Comparison of ENCODE assay signal across 8 cellular contexts in genomic region chr9:76571288-76572204, GRCh38.
A peak's percentile ranks its signal among the peaks of the same experiment; 100 is the strongest.
DNase-seq lines count a peak whose midpoint lies in the region; ATAC-seq and TF ChIP-seq lines count a peak whose summit lies in the region.

No MANE protein-coding gene starts in this region.

- H3K9me2 ChIP-seq in hepatocyte (replicated peaks; ENCODE audit: insufficient read depth), result no peaks in the 10 kb centered on the region

- H3K4me2 ChIP-seq in hepatocyte, result peak overlapping the region; percentile 65

- peak overlapping the region; percentile 68 for H3K4me3 Mint-ChIP-seq in activated CD8-positive, alpha-beta T cell treated with anti-CD3 and anti-CD28 coated beads, Interleukin-2, amount 10 ng/mL, durations not matched to agents 7 days and 5 days

- CTCF ChIA-PET in activated CD8-positive, alpha-beta T cell treated with anti-CD3 and anti-CD28 coated beads, Interleukin-2, amount 10 ng/mL, durations not matched to agents 7 days and 5 days (lab: Charles Lee), result no interaction called here

- H3K27me3 Mint-ChIP-seq in activated CD8-positive, alpha-beta T cell treated with anti-CD3 and anti-CD28 coated beads, Interleukin-2, amount 10 ng/mL, durations not matched to agents 7 days and 5 days (ENCODE audit: low read depth), result peaks cover 12% of the 10 kb centered on the region

- no peaks in the 10 kb centered on the region for H3K9me3 Mint-ChIP-seq in activated CD8-positive, alpha-beta T cell treated with anti-CD3 and anti-CD28 coated beads, Interleukin-2, amount 10 ng/mL, durations not matched to agents 7 days and 5 days (ENCODE audit: insufficient read depth)

- H2AFZ ChIP-seq in ACC112 (ENCODE audit: low read length, unreplicated experiment), result peak overlapping the region; percentile 82
- no peak overlapping the region for H2AFZ ChIP-seq in hepatocyte

- no peak for TF ChIP-seq POLR2A in tibial nerve (IDR thresholded peaks at IDR 0.05)

- H3K36me3 ChIP-seq in ACC112 (ENCODE audit: insufficient read depth, low read length) (peaks cover 7% of the 10 kb centered on the region; the same call in 1 of the 2 replicates), hepatocyte (replicated peaks; ENCODE audit: insufficient read depth, low read depth) (no peaks in the 10 kb centered on the region), tibial nerve (no peaks in the 10 kb centered on the region)

- H3K4me3 ChIP-seq in ACC112 (ENCODE audit: low read depth, low read length), result peak overlapping the region; percentile 71
- H3K4me3 ChIP-seq in hepatocyte, result no peak overlapping the region
- peak overlapping the region; percentile 27 to 60 (median 50) for H3K4me3 ChIP-seq in tibial nerve

- no peak for TF ChIP-seq CTCF in hepatocyte (IDR thresholded peaks at IDR 0.05; ENCODE audit: poor library complexity)
- no peak for TF ChIP-seq CTCF in tibial nerve (IDR thresholded peaks at IDR 0.05)

- 56% methylated on average over 37 of the region's 40 CpGs for WGBS in hepatocyte (ENCODE audit: low lambda C conversion rate, missing lambda C conversion rate)
- 13 to 21% methylated on average over 40 of the region's 40 CpGs for WGBS in tibial nerve, 2 donors

- TF ChIP-seq EP300 in tibial nerve (IDR thresholded peaks at IDR 0.05), result no peak

- peaks cover 23% of the 10 kb centered on the region for H3K36me3 Mint-ChIP-seq in activated CD8-positive, alpha-beta T cell treated with anti-CD3 and anti-CD28 coated beads, Interleukin-2, amount 10 ng/mL, durations not matched to agents 7 days and 5 days (ENCODE audit: low read depth)

- H3K79me2 ChIP-seq in ACC112 (ENCODE audit: control insufficient read depth, insufficient read depth, low read length, unreplicated experiment), result no peaks in the 10 kb centered on the region
- H3K79me2 ChIP-seq in hepatocyte, result no peaks in the 10 kb centered on the region

- H4K20me1 ChIP-seq in hepatocyte (ENCODE audit: insufficient read depth, poor library complexity, severe bottlenecking), result no peaks in the 10 kb centered on the region

- H3K27ac ChIP-seq in ACC112 (ENCODE audit: low read depth, low read length) (peak overlapping the region; percentile 80), hepatocyte (no peak overlapping the region), tibial nerve (peak overlapping the region in 3 of 4 donors; percentile 33 to 63 (median 62))

- H3K27me3 ChIP-seq in ACC112 (ENCODE audit: insufficient read depth, low read length) (no peaks in the 10 kb centered on the region), hepatocyte (no peaks in the 10 kb centered on the region), tibial nerve (no peaks in the 10 kb centered on the region)

- H3K4me1 ChIP-seq in ACC112 (ENCODE audit: control insufficient read depth, insufficient read depth, low read length, unreplicated experiment), result peaks cover 18% of the 10 kb centered on the region
- H3K4me1 ChIP-seq in hepatocyte (ENCODE audit: insufficient read depth), result peaks cover 7% of the 10 kb centered on the region
- H3K4me1 ChIP-seq in tibial nerve, result peaks cover 0 to 8% (median 3%) of the 10 kb centered on the region in 4 donors

- H3K9me3 ChIP-seq in hepatocyte (ENCODE audit: low read depth) (no peaks in the 10 kb centered on the region), tibial nerve (peaks cover 0 to 3% (median 0%) of the 10 kb centered on the region in 4 donors)

- H3K4me1 Mint-ChIP-seq in activated CD8-positive, alpha-beta T cell treated with anti-CD3 and anti-CD28 coated beads, Interleukin-2, amount 10 ng/mL, durations not matched to agents 7 days and 5 days (ENCODE audit: low read depth), result peaks cover 45% of the 10 kb centered on the region

- POLR2A ChIA-PET in activated CD8-positive, alpha-beta T cell treated with anti-CD3 and anti-CD28 coated beads, Interleukin-2, amount 10 ng/mL, durations not matched to agents 7 days and 5 days (lab: Charles Lee), result no interaction called here

- H3K27ac Mint-ChIP-seq in activated CD8-positive, alpha-beta T cell treated with anti-CD3 and anti-CD28 coated beads, Interleukin-2, amount 10 ng/mL, durations not matched to agents 7 days and 5 days, result peak overlapping the region; percentile 63

- DNase-seq in activated CD8-positive, alpha-beta T cell treated with anti-CD3 and anti-CD28 coated beads, Interleukin-2, amount 10 ng/mL, durations not matched to agents 7 days and 5 days, result peak; percentile 36
- no peak for DNase-seq in hepatocyte (ENCODE audit: low spot score)
- no peak for DNase-seq in tibial nerve (ENCODE audit: low spot score in 2 of 2)
- DNase-seq in DMS79 (lab: John Stamatoyannopoulos, UW), result no peak
- DNase-seq in stimulated activated CD4-positive, alpha-beta T cell treated with anti-CD3 and anti-CD28 coated beads, Interleukin-4, amount 100 ng/mL, for 4 hours, result no peak

- ATAC-seq in GM18907 (IDR thresholded peaks at IDR 0.05; ENCODE audit: unreplicated experiment), result peak; percentile 90
- peak; percentile 74 for ATAC-seq in HG03135 (IDR thresholded peaks at IDR 0.05; ENCODE audit: unreplicated experiment)
- peak; percentile 42 for ATAC-seq in activated CD8-positive, alpha-beta T cell treated with anti-CD3 and anti-CD28 coated beads, Interleukin-2, amount 10 ng/mL, durations not matched to agents 7 days and 5 days
